In the genomic region with DNA sequence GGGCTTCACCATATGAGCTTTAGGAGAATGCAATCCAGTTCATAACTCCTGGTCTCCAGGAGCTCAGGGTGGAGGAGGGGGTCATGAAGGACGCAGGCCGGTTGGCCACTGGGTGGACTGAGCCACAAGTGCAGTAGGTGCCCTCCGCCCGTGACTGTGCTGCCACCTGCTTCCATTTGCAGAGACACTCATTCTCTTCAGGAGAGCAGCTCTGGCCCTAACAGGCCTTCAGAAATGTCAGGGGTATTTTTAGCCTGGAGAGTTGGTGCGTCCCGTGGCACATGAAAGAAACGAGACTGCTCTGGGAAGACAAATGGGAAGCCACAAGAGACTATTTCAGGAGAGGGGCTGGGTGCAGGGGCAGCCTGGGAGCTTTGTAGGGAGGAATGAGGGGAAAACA, we compare ENCODE assay signal across 21 cellular contexts. TPM values are rescaled to one million over a fixed set of nuclear protein-coding genes. Genes with fewer than 3 reads are reported as not detected.
"Had no signal": no experiment of that assay in that cellular context is flagged by ENCODE, and none has a peak within 500 bp of the region (broad histone marks: within the 10 kb centered on the region; RNA-seq: fewer than 3 reads in every experiment).

No MANE protein-coding gene starts in this region.

- H3K27ac ChIP-seq: breast epithelium, Peyer's patch, RWPE1 had no signal

- H3K36me3 ChIP-seq: breast epithelium, Peyer's patch had no signal

- H3K4me3 ChIP-seq: breast epithelium, Peyer's patch had no signal

- DNase-seq: activated CD4-positive, alpha-beta T cell treated with anti-CD3 and anti-CD28 coated beads for 4 hours; activated CD8-positive, alpha-beta memory T cell treated with anti-CD3 and anti-CD28 coated beads, Interleukin-2, amount 50 U/mL, for 48 hours; activated CD8-positive, alpha-beta T cell treated with anti-CD3 and anti-CD28 coated beads, Interleukin-2, amount 10 ng/mL, durations not matched to agents 7 days and 5 days; activated effector memory CD4-positive, alpha-beta T cell treated with Interleukin-2 at 50 U/mL for 16 hours; activated naive CD4-positive, alpha-beta T cell; activated T-cell treated with anti-CD3 and anti-CD28 coated beads, Interleukin-2, amount 50 U/mL, for 1 hour; aorta; IMR-90; Kasumi-1; KBM-7; NCI-H1930; NCI-H524; Peyer's patch; SIG-M5; T-cell; T-helper 2 cell; T1000 had no signal

- ATAC-seq: activated CD4-positive, CD25-positive, alpha-beta regulatory T cell treated with anti-CD3 and anti-CD28 coated beads, Interleukin-2, amount 50 U/mL, for 24 hours; activated CD8-positive, alpha-beta T cell treated with anti-CD3 and anti-CD28 coated beads, Interleukin-2, amount 10 ng/mL, durations not matched to agents 7 days and 5 days; T-cell had no signal

- H3K4me1 ChIP-seq: breast epithelium, Peyer's patch had no signal

- H3K27me3 ChIP-seq: breast epithelium, Peyer's patch had no signal

RNA-seq across cellular contexts. Expression of a gene that starts 38.9 kb away (rescaled TPM):
- total RNA-seq: activated T-helper 1 cell treated with anti-CD3 and anti-CD28 coated beads, Interleukin-12 subunit alpha, Interleukin-12 subunit beta, Interleukin-2, Interleukin-4 antibody, amounts not matched to agents 30 ng/mL and 10 ng/mL and 1 ng/mL, durations not matched to agents 14 hours and 24 hours and 36 hours; IMR-90 had no signal
- polyA plus RNA-seq: aorta, IMR-90 had no signal
